1 cellular context compared by ENCODE assay signal in genomic region chr2:8684885-8685696, GRCh38.
TF ChIP-seq lines count a peak whose summit lies in the region.

No MANE protein-coding gene starts in this region.

TF ChIP-seq in K562, 482 proteins besides CTCF, POLR2A, EP300 and RAD21 (continued from another document and continues in another):
- no peak for TF ChIP-seq CHD7 (IDR thresholded peaks at IDR 0.05; ENCODE audit: low read depth, low read length)
- peak; percentile 7; the same call in 1 of the 2 replicates for TF ChIP-seq PHB (CRISPR knock-in tag; IDR thresholded peaks at IDR 0.05)
- no peak for TF ChIP-seq TCF7L2 (IDR thresholded peaks at IDR 0.05; ENCODE audit: low read depth, low read length)
- no peak for TF ChIP-seq CLOCK (CRISPR knock-in tag; IDR thresholded peaks at IDR 0.05; ENCODE audit: borderline replicate concordance)
- TF ChIP-seq PKNOX1 (IDR thresholded peaks at IDR 0.05), result no peak
- TF ChIP-seq SMAD4 (CRISPR knock-in tag; conservative IDR thresholded peaks at IDR 0.05), result no peak
- TF ChIP-seq ZNF655 (CRISPR knock-in tag; IDR thresholded peaks at IDR 0.05), result no peak
- TF ChIP-seq BCOR (IDR thresholded peaks at IDR 0.05), result 0 out of 2 replicates have a peak, but pooled peaks have one; percentile 20
- TF ChIP-seq ZNF436 (CRISPR knock-in tag; IDR thresholded peaks at IDR 0.05), result no peak
- no peak for TF ChIP-seq U2AF2 (optimal IDR thresholded peaks at IDR 0.05; ENCODE audit: low read depth, low read length)
- no peak; a peak in 1 of 4 replicates for TF ChIP-seq TEAD1 (CRISPR knock-in tag; IDR thresholded peaks at IDR 0.05)
- no peak for TF ChIP-seq ZNF318 (IDR thresholded peaks at IDR 0.05; ENCODE audit: borderline replicate concordance in 1 of 2, low read depth in 1 of 2)
- TF ChIP-seq, protein P1, sequence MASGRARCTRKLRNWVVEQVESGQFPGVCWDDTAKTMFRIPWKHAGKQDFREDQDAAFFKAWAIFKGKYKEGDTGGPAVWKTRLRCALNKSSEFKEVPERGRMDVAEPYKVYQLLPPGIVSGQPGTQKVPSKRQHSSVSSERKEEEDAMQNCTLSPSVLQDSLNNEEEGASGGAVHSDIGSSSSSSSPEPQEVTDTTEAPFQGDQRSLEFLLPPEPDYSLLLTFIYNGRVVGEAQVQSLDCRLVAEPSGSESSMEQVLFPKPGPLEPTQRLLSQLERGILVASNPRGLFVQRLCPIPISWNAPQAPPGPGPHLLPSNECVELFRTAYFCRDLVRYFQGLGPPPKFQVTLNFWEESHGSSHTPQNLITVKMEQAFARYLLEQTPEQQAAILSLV (tag; IDR thresholded peaks at IDR 0.05), result no peak
- no peak for TF ChIP-seq ZZZ3 (IDR thresholded peaks at IDR 0.05)
- no peak for TF ChIP-seq LCOR (CRISPR knock-in tag; IDR thresholded peaks at IDR 0.05)
- TF ChIP-seq NFYB (IDR thresholded peaks at IDR 0.05; ENCODE audit: extremely low read depth, insufficient read length), result no peak
- TF ChIP-seq, protein P2, sequence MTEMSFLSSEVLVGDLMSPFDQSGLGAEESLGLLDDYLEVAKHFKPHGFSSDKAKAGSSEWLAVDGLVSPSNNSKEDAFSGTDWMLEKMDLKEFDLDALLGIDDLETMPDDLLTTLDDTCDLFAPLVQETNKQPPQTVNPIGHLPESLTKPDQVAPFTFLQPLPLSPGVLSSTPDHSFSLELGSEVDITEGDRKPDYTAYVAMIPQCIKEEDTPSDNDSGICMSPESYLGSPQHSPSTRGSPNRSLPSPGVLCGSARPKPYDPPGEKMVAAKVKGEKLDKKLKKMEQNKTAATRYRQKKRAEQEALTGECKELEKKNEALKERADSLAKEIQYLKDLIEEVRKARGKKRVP (CRISPR knock-in tag; IDR thresholded peaks at IDR 0.05), result no peak
- no peak for TF ChIP-seq ZKSCAN3 (CRISPR knock-in tag; IDR thresholded peaks at IDR 0.05)
